ENCODE assay signal across 7 cellular contexts in the genomic region with DNA sequence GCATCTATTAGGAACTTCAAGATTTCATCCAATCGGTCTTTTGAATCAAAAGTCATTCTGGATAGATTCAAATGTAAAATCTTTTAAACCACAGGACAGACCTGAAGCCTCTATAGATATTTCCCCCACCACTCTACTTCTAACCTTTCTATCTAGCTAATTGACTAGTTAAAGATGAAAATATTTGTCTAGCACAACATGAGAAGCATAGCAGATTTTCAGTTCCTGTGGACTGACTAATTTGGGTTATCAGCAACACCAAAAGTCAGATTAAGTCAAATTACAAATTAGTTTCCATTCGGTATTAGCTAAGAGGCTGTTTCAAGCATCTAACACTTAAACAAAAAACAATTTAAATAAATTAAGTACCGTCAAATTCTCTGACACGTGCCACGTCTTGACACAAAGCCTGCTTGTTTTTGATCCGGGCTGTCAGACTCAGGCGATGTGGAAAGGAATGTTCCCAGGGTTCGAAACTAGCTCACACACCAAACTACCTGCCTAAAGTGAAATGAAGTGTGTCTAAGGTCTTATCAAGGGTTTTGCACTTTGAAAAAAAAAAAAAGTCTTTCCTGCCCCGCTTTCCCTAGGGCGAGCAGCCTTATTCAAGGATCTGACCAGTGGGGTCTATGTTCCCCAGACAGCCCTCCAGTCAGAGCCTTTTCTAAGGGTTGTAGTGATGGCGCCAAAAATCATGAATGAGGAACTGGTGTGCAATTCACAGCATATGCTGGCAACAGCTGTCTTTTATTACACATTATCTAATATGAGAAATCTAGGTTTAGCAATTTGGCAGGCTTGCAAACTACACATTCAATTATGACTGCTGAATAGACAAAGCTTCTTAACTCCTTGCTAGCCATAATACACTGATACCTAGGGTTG.
A peak's percentile ranks its signal among the peaks of the same experiment; 100 is the strongest.
DNase-seq lines count a peak whose midpoint lies in the region; ATAC-seq lines count a peak whose summit lies in the region.

No MANE protein-coding gene starts in this region.

- H3K27me3 Mint-ChIP-seq in memory B cell: no peaks in the 10 kb centered on the region

- peak overlapping the region; percentile 69 for H3K27ac ChIP-seq in SK-N-MC

- peaks cover 43% of the 10 kb centered on the region for H3K4me1 Mint-ChIP-seq in memory B cell

- no peaks in the 10 kb centered on the region for H3K9me3 ChIP-seq in SK-N-MC (ENCODE audit: low read depth, low read length)

- peak overlapping the region; percentile 54 for H3K4me3 ChIP-seq in SK-N-MC

- H3K4me3 Mint-ChIP-seq in memory B cell: peak overlapping the region; percentile 86

- H3K9ac ChIP-seq in SK-N-MC (ENCODE audit: insufficient read length): no peak overlapping the region

- H3K9me3 Mint-ChIP-seq in memory B cell: no peaks in the 10 kb centered on the region

- peak; percentile 68 for DNase-seq in SK-N-MC (ENCODE audit: low read depth, low spot score)
- peak; percentile 7 to 17 for DNase-seq in memory B cell (ENCODE audit: low spot score in 2 of 2)
- no peak for DNase-seq in stimulated activated CD4-positive, alpha-beta T cell treated with anti-CD3 and anti-CD28 coated beads, Interleukin-4, amount 100 ng/mL, for 1 hour
- DNase-seq in NCI-H2107 treated with DMSO at 0.1 percent for 48 hours (lab: John Stamatoyannopoulos, UW; ENCODE audit: unreplicated experiment): no peak
- DNase-seq in NCI-H1436 treated with DMSO at 0.1 percent for 48 hours (lab: John Stamatoyannopoulos, UW): no peak

- H3K36me3 Mint-ChIP-seq in memory B cell: peaks cover 29% of the 10 kb centered on the region

- no peaks in the 10 kb centered on the region for H3K36me3 ChIP-seq in SK-N-MC (ENCODE audit: insufficient read depth, low read length)

- H3K27ac Mint-ChIP-seq in memory B cell: peak overlapping the region; percentile 97

- peak; percentile 35 for ATAC-seq in GM18907 (IDR thresholded peaks at IDR 0.05; ENCODE audit: unreplicated experiment)
- ATAC-seq in HG03039 (IDR thresholded peaks at IDR 0.05; ENCODE audit: unreplicated experiment): peak; percentile 1
- peak; percentile 14 for ATAC-seq in memory B cell (ENCODE audit: low read depth)

Comparison
In these comparisons a context has a peak if more than half of its experiments do, and no peak if none do; other contexts are left out.
1. DNase-seq: peak in SK-N-MC (single experiment) and memory B cell (2 of 2); none in stimulated activated CD4-positive, alpha-beta T cell treated with anti-CD3 and anti-CD28 coated beads, Interleukin-4, amount 100 ng/mL, for 1 hour (single experiment), NCI-H2107 treated with DMSO at 0.1 percent for 48 hours (single experiment) and NCI-H1436 treated with DMSO at 0.1 percent for 48 hours (single experiment).
2. Peak in every context shown above with its lines, with median percentiles within 50 percentile points of each other: ATAC-seq.